In the genomic region with DNA sequence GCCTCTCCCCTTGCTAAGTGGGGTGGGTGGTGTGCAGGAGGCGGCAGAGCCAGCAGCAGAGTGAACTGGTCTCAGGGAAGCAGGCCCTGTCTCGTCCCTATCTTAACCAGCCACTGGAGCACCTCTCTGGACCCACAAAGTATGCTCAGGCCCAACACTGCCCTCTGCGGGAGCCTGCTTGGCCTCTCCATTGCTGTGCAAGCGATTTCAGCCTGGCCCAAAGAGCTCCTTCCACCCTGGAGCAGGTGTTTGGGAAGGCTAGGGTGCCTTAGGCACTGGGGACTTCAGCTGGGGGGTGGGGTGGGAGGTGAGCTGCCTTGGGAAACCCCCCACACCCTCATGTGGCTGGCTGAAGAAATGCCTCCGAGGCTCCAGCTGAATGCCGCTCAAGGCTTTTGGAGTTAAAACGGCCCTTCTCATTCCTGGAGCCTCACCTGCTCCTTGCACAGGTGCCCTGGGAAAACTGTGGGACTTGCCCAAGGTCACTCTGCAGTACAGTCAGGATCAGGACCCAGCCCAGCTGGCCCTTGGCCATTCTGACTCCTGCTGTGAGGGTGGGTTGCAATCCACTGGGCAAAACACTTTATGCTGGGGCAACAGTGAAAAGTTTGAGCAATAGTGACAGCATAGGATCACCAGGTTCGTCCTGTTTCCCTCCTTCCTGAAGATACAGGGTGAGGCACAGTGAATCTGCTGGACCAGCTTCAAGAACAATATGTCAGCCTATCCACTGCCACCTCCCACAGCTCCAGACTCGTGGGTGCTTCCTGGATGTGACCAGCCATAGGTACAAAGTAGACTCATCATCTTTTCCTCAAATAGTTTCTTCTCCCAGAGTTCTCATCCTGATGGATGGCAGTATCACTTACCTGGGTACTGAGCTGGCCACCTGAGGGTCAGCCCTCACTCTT, we compare ENCODE assay signal across 10 cellular contexts. TPM values are rescaled to one million over a fixed set of nuclear protein-coding genes. Genes with fewer than 3 reads are reported as not detected.
A peak's percentile ranks its signal among the peaks of the same experiment; 100 is the strongest.
DNase-seq lines count a peak whose midpoint lies in the region; ATAC-seq, FAIRE-seq and TF ChIP-seq lines count a peak whose summit lies in the region.
"Had no signal": no experiment of that assay in that cellular context is flagged by ENCODE, and none has a peak within 500 bp of the region (broad histone marks: within the 10 kb centered on the region; RNA-seq: fewer than 3 reads in every experiment).

No MANE protein-coding gene starts in this region.

- TF ChIP-seq CTCF in GM10248 (IDR thresholded peaks at IDR 0.05; ENCODE audit: control extremely low read depth, extremely low read depth, low read depth, missing control alignments), result peak; percentile 57
- TF ChIP-seq CTCF in activated B cell treated with CpG ODN at 0.5 μM for 24 hours (IDR thresholded peaks at IDR 0.05), result no peak
- TF ChIP-seq CTCF in keratinocyte (optimal IDR thresholded peaks at IDR 0.05 in 1 of 3, IDR thresholded peaks at IDR 0.05 in 1 of 3, conservative IDR thresholded peaks at IDR 0.05 in 1 of 3; ENCODE audit: extremely low read depth in 1 of 3, insufficient read depth in 2 of 3, low read length in 3 of 3), result peak; percentile 47 to 75 (median 67)

- H3K36me3 Mint-ChIP-seq in activated B cell treated with CpG ODN at 0.5 μM for 24 hours (ENCODE audit: low read depth), result no peaks in the 10 kb centered on the region
- H3K36me3 Mint-ChIP-seq: naive thymus-derived CD8-positive, alpha-beta T cell had no signal

- no peak overlapping the region for H3K9ac ChIP-seq in keratinocyte (ENCODE audit: control insufficient read depth, extremely low read depth, insufficient read depth, low read length)

- no peaks in the 10 kb centered on the region for H3K27me3 Mint-ChIP-seq in activated B cell treated with CpG ODN at 0.5 μM for 24 hours

- H3K27me3 ChIP-seq in MG63, result no peaks in the 10 kb centered on the region
- peaks cover 9% of the 10 kb centered on the region for H3K27me3 ChIP-seq in keratinocyte (ENCODE audit: control insufficient read depth, extremely low read depth, insufficient read depth, low read length)

- H3K27ac ChIP-seq in keratinocyte (ENCODE audit: control insufficient read depth, insufficient read depth, low read length), result no peak overlapping the region

- no peaks in the 10 kb centered on the region for H3K9me1 ChIP-seq in keratinocyte (ENCODE audit: control insufficient read depth, extremely low read depth, insufficient read depth, low read length)

- CTCF ChIA-PET in GM10248 (lab: Yijun Ruan, JAX) (interaction anchor here (0.7 to 22.9 kb wide), 32 partner anchors 8 to 257 kb away, joined by 3 to 496 read pairs (median 4); partner anchors contain the start of genes AANAT, PRPSAP1 and RHBDF2), activated B cell treated with CpG ODN at 0.5 μM for 24 hours (lab: Charles Lee) (interaction anchor here (0.9 to 3.8 kb wide), 18 partner anchors 9 to 158 kb away, joined by 3 to 81 read pairs (median 4); partner anchors contain the start of genes RHBDF2 and SPHK1)

- no peak for FAIRE-seq in keratinocyte (lab: Jason Lieb, UNC)

- no peaks in the 10 kb centered on the region for H3K9me3 Mint-ChIP-seq in activated B cell treated with CpG ODN at 0.5 μM for 24 hours
- H3K9me3 Mint-ChIP-seq: naive thymus-derived CD8-positive, alpha-beta T cell had no signal

- H3K4me3 ChIP-seq in MG63 (no peak overlapping the region), keratinocyte (ENCODE audit: control insufficient read depth in 2 of 3, extremely low read depth in 1 of 3, insufficient read depth in 2 of 3, low read depth in 1 of 3, low read length in 3 of 3) (no peak overlapping the region)

- no peak overlapping the region for H2AFZ ChIP-seq in keratinocyte (ENCODE audit: control insufficient read depth, low read length)

- no peak overlapping the region for H3K27ac Mint-ChIP-seq in activated B cell treated with CpG ODN at 0.5 μM for 24 hours

- no peaks in the 10 kb centered on the region for H4K20me1 ChIP-seq in keratinocyte (ENCODE audit: control insufficient read depth, extremely low read depth, insufficient read depth, low read length)

- intact Hi-C loops in activated B cell treated with CpG ODN at 0.5 μM for 24 hours (cut with micrococcal nuclease), result loop anchor here (1.0 to 2.0 kb wide), 2 partner anchors 51 to 156 kb away; no protein-coding TSS in a partner anchor

- DNase-seq in GM10248 (ENCODE audit: extremely low spot score), result peak; percentile 77
- peak; percentile 52 for DNase-seq in MG63
- no peak for DNase-seq in activated B cell treated with CpG ODN at 0.5 μM for 24 hours
- DNase-seq in keratinocyte (ENCODE audit: low read depth, low spot score), result no peak
- DNase-seq in activated naive CD4-positive, alpha-beta T cell (lab: John Stamatoyannopoulos, UW), result no peak
- DNase-seq in COLO829 (ENCODE audit: low spot score), result no peak
- DNase-seq in activated T-cell treated with anti-CD3 and anti-CD28 coated beads, Interleukin-2, amount 50 U/mL, for 1 hour, result no peak
- DNase-seq: naive thymus-derived CD8-positive, alpha-beta T cell had no signal

- dilution Hi-C loops in keratinocyte (cut with MboI; ENCODE audit: extremely low pct_ligation_motif_present, low sequenced_read_pairs), result no loop called here

- H3K4me3 Mint-ChIP-seq in activated B cell treated with CpG ODN at 0.5 μM for 24 hours, result no peak overlapping the region
- H3K4me3 Mint-ChIP-seq: naive thymus-derived CD8-positive, alpha-beta T cell had no signal

- H3K36me3 ChIP-seq in MG63, result no peaks in the 10 kb centered on the region
- H3K36me3 ChIP-seq in keratinocyte (ENCODE audit: control insufficient read depth in 2 of 2, extremely low read depth in 1 of 2, insufficient read depth in 2 of 2, low read length in 2 of 2), result no peaks in the 10 kb centered on the region

- no peaks in the 10 kb centered on the region for H3K4me1 ChIP-seq in keratinocyte (ENCODE audit: control insufficient read depth, extremely low read depth, insufficient read depth, low read length)

- no peaks in the 10 kb centered on the region for H3K9me3 ChIP-seq in MG63
- H3K9me3 ChIP-seq in keratinocyte (ENCODE audit: control insufficient read depth, low read depth, low read length), result no peaks in the 10 kb centered on the region

- no peaks in the 10 kb centered on the region for H3K79me2 ChIP-seq in keratinocyte (ENCODE audit: control insufficient read depth, insufficient read depth, low read length)

- no peak overlapping the region for H3K4me2 ChIP-seq in keratinocyte (ENCODE audit: control insufficient read depth, extremely low read depth, insufficient read depth, low read depth, low read length)

- POLR2A ChIA-PET in GM10248 (lab: Yijun Ruan, JAX), result interaction anchor here (0.5 kb wide), 1 partner anchor 101 kb away, joined by 6 read pairs; no protein-coding TSS in a partner anchor
- POLR2A ChIA-PET in activated B cell treated with CpG ODN at 0.5 μM for 24 hours (lab: Charles Lee), result interaction anchor here (0.6 to 2.0 kb wide), 11 partner anchors 9 to 107 kb away, joined by 3 to 17 read pairs (median 4); partner anchors contain the start of gene AANAT

- peak; percentile 79 for ATAC-seq in activated B cell treated with CpG ODN at 0.5 μM for 24 hours (ENCODE audit: low read depth)
- no peak for ATAC-seq in HG03521 (IDR thresholded peaks at IDR 0.05; ENCODE audit: unreplicated experiment)

- no peaks in the 10 kb centered on the region for H3K4me1 Mint-ChIP-seq in activated B cell treated with CpG ODN at 0.5 μM for 24 hours

RNA-seq across cellular contexts. Expression of gene UBE2O, which starts 5.9 kb away (rescaled TPM):
- total RNA-seq in MG63 (2014; rRNA removed; shearing (Covaris generic); ENCODE audit: low replicate concordance), result 19.7 and 32.7 TPM in 2 replicates
- 39.0 and 40.3 TPM in 2 replicates for total RNA-seq in activated B cell treated with CpG ODN at 0.5 μM for 24 hours
- 8.9 to 12.3 TPM (median 10.9 TPM) in 3 replicates for polyA plus RNA-seq in keratinocyte
- polyA plus RNA-seq in keratinocyte (2011; ENCODE audit: low read depth), result 10.9 TPM
- 6.0 and 6.6 TPM in 2 replicates for polyA plus RNA-seq in keratinocyte (2011; cell fraction: cytosol; rRNA removed)
- 31.8 and 35.9 TPM in 2 replicates for polyA plus RNA-seq in keratinocyte (2011; cell fraction: nucleus; rRNA removed)
- polyA plus RNA-seq in keratinocyte (2012; ENCODE audit: low replicate concordance), result 12.5 and 17.3 TPM in 2 replicates
- 42.0 to 78.1 TPM (median 54.8 TPM) in 3 replicates for polyA minus RNA-seq in keratinocyte
- polyA minus RNA-seq in keratinocyte (2011; cell fraction: cytosol; rRNA and poly(A)+ RNA removed), result 12.1 TPM
- 23.6 and 40.3 TPM in 2 replicates for polyA minus RNA-seq in keratinocyte (2011; cell fraction: nucleus; rRNA and poly(A)+ RNA removed)

RNA-seq across cellular contexts. Expression of gene AANAT, which starts 8.6 kb away (rescaled TPM):
- not detected in 2 replicates for total RNA-seq in MG63 (2014; rRNA removed; shearing (Covaris generic); ENCODE audit: low replicate concordance)
- 0.55 TPM in 1 of 2 replicates, not detected in the other for total RNA-seq in activated B cell treated with CpG ODN at 0.5 μM for 24 hours
- polyA plus RNA-seq in keratinocyte, result not detected in 3 replicates
- polyA plus RNA-seq in keratinocyte (2011; ENCODE audit: low read depth), result not detected
- not detected in 2 replicates for polyA plus RNA-seq in keratinocyte (2011; cell fraction: cytosol; rRNA removed)
- polyA plus RNA-seq in keratinocyte (2011; cell fraction: nucleus; rRNA removed), result not detected in 2 replicates
- polyA plus RNA-seq in keratinocyte (2012; ENCODE audit: low replicate concordance), result 0.39 TPM in 1 of 2 replicates, not detected in the other
- polyA minus RNA-seq in keratinocyte, result not detected in 3 replicates
- not detected for polyA minus RNA-seq in keratinocyte (2011; cell fraction: cytosol; rRNA and poly(A)+ RNA removed)
- not detected in 2 replicates for polyA minus RNA-seq in keratinocyte (2011; cell fraction: nucleus; rRNA and poly(A)+ RNA removed)
- total RNA-seq: naive thymus-derived CD8-positive, alpha-beta T cell; T-helper 2 cell treated with Interferon-gamma antibody and Interleukin-4, amounts not matched to agents 100 ng/mL and 5 ng/mL, for 36 hours had no signal
- polyA plus RNA-seq: naive thymus-derived CD8-positive, alpha-beta T cell had no signal

RNA-seq across cellular contexts. Expression of gene RHBDF2, which starts 42.4 kb away (rescaled TPM):
- 5.9 and 20.9 TPM in 2 replicates for total RNA-seq in MG63 (2014; rRNA removed; shearing (Covaris generic); ENCODE audit: low replicate concordance)
- 150 and 189 TPM in 2 replicates for total RNA-seq in activated B cell treated with CpG ODN at 0.5 μM for 24 hours
- 14.9 to 22.6 TPM (median 20.6 TPM) in 3 replicates for polyA plus RNA-seq in keratinocyte
- 27.6 TPM for polyA plus RNA-seq in keratinocyte (2011; ENCODE audit: low read depth)
- 9.1 and 16.9 TPM in 2 replicates for polyA plus RNA-seq in keratinocyte (2011; cell fraction: cytosol; rRNA removed)
- 61.7 and 94.2 TPM in 2 replicates for polyA plus RNA-seq in keratinocyte (2011; cell fraction: nucleus; rRNA removed)
- 40.0 and 43.0 TPM in 2 replicates for polyA plus RNA-seq in keratinocyte (2012; ENCODE audit: low replicate concordance)
- 25.6 to 54.8 TPM (median 27.0 TPM) in 3 replicates for polyA minus RNA-seq in keratinocyte
- polyA minus RNA-seq in keratinocyte (2011; cell fraction: cytosol; rRNA and poly(A)+ RNA removed), result 32.8 TPM
- polyA minus RNA-seq in keratinocyte (2011; cell fraction: nucleus; rRNA and poly(A)+ RNA removed), result 53.1 and 55.9 TPM in 2 replicates

Comparison
In these comparisons a context has a peak if more than half of its experiments do, and no peak if none do; other contexts are left out.
1. DNase-seq: peak in GM10248 (single experiment) and MG63 (single experiment); none in activated B cell treated with CpG ODN at 0.5 μM for 24 hours (single experiment), keratinocyte (single experiment), activated naive CD4-positive, alpha-beta T cell (0 of 4), COLO829 (single experiment) and activated T-cell treated with anti-CD3 and anti-CD28 coated beads, Interleukin-2, amount 50 U/mL, for 1 hour (single experiment).